Comparison of ENCODE assay signal across 9 cellular contexts in the genomic region with DNA sequence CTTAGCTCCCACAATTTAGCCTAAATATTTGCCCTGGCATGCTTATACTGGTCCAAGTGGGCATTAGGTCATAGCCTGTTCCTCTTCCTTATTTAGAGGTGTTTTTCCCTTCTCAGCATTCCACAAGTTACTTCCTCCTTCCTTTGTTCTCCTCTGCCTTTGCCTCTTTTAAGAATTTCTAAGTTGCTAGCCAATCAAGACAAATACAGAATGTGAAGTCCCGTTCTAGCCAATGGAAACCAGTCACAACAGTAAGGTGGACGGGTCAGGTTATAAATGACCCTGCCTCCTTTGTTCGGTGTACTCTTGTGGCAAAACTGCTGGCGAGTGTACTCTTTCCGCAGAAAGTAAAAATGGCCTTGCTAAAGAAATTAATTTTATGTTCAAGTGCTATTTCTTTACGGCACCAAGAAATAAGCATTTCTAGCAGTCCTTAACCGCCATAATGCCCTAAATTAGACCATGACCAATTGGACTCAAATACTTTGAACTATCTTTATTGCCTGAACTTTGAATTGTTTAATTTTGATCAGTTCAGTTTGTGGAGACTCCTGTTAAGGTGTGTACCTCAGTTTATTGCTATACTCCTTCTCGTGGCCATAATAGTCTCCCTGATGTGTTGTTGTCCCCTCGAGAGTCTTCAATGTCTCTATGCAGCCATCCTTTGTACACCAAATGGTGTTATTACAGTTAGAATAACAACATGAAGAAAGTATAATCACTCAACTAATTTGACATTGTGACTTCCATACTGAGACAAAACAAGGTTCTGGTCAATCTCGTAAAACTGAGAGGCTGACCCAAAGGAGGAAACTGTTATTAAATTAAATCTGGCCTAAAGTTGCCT. TPM values are rescaled to one million over a fixed set of nuclear protein-coding genes. Genes with fewer than 3 reads are reported as not detected.
DNase-seq lines count a peak whose midpoint lies in the region; ATAC-seq, FAIRE-seq and TF ChIP-seq lines count a peak whose summit lies in the region.
"Had no signal": no experiment of that assay in that cellular context is flagged by ENCODE, and none has a peak within 500 bp of the region (broad histone marks: within the 10 kb centered on the region; RNA-seq: fewer than 3 reads in every experiment).

No MANE protein-coding gene starts in this region.

- CTCF ChIA-PET in activated naive CD4-positive, alpha-beta T cell treated with anti-CD3 and anti-CD28 coated beads, Interleukin-2, amount 10 ng/mL, durations not matched to agents 7 days and 5 days (lab: Charles Lee) = no interaction called here
- CTCF ChIA-PET in HepG2 (lab: Yijun Ruan, JAX; ENCODE audit: low intra/inter-chr PET ratio, low total read pairs) = no interaction called here

- no peak overlapping the region for H2BK5ac ChIP-seq in mesenchymal stem cell (ENCODE audit: low read depth, low read length, poor library complexity, severe bottlenecking)

- H3K27me3 ChIP-seq in HepG2 (ENCODE audit: control insufficient read depth in 1 of 2, insufficient read depth in 2 of 2, low read length in 2 of 2) (no peaks in the 10 kb centered on the region), tibial nerve (no peaks in the 10 kb centered on the region), mesenchymal stem cell (ENCODE audit: control insufficient read depth in 1 of 2, insufficient read depth in 1 of 2, low read length in 2 of 2) (no peaks in the 10 kb centered on the region)

- POLR2A ChIA-PET in HepG2 (lab: Yijun Ruan, JAX) = no interaction called here

- no peak overlapping the region for H3K18ac ChIP-seq in mesenchymal stem cell (ENCODE audit: low read depth in 1 of 2, low read length in 2 of 2)

- no peak overlapping the region for H3K14ac ChIP-seq in mesenchymal stem cell (ENCODE audit: low read length in 2 of 2)

- peak overlapping the region; percentile 19 for H3K27ac Mint-ChIP-seq in activated naive CD4-positive, alpha-beta T cell treated with anti-CD3 and anti-CD28 coated beads, Interleukin-2, amount 10 ng/mL, durations not matched to agents 7 days and 5 days
- no peak overlapping the region for H3K27ac Mint-ChIP-seq in activated naive CD8-positive, alpha-beta T cell treated with anti-CD3 and anti-CD28 coated beads for 36 hours

- TF ChIP-seq POLR2A in HepG2 (IDR thresholded peaks at IDR 0.05; ENCODE audit: insufficient read depth in 1 of 2, low read depth in 2 of 2, low read length in 2 of 2) (no peak), tibial nerve (IDR thresholded peaks at IDR 0.05) (no peak)

- no peak overlapping the region for H4K8ac ChIP-seq in mesenchymal stem cell (ENCODE audit: low read length)

- H3K79me2 ChIP-seq in HepG2 (ENCODE audit: insufficient read depth, low read length) = peaks cover 30% of the 10 kb centered on the region

- no peak for TF ChIP-seq RAD21 in HepG2 (CRISPR knock-in tag; IDR thresholded peaks at IDR 0.05)

- H3K23ac ChIP-seq in mesenchymal stem cell (ENCODE audit: low read length in 2 of 2) = no peak overlapping the region

- H3K4me2 ChIP-seq in HepG2 (ENCODE audit: low read depth, low read length) = peak overlapping the region; percentile 94
- H3K4me2 ChIP-seq in mesenchymal stem cell (ENCODE audit: low read length, poor library complexity, severe bottlenecking) = no peak overlapping the region

- no peak for DNase-seq in activated naive CD4-positive, alpha-beta T cell treated with anti-CD3 and anti-CD28 coated beads, Interleukin-2, amount 10 ng/mL, durations not matched to agents 7 days and 5 days
- DNase-seq in activated naive CD4-positive, alpha-beta T cell treated with anti-CD3 and anti-CD28 coated beads, Interleukin-2, amount 50 U/mL, for 16 hours = no peak
- no peak for DNase-seq in activated naive CD8-positive, alpha-beta T cell treated with anti-CD3 and anti-CD28 coated beads for 36 hours
- no peak for DNase-seq in HepG2 (ENCODE audit: low spot score)
- DNase-seq in tibial nerve (ENCODE audit: low spot score in 2 of 2) = no peak
- no peak for DNase-seq in AML-193 (lab: John Stamatoyannopoulos, UW)
- no peak for DNase-seq in C1 segment of cervical spinal cord (lab: John Stamatoyannopoulos, UW)
- DNase-seq in mesenchymal stem cell = no peak
- DNase-seq: effector memory CD8-positive, alpha-beta T cell had no signal

- H2AFZ ChIP-seq in HepG2 (ENCODE audit: low read length) = peak overlapping the region; percentile 71
- H2AFZ ChIP-seq in mesenchymal stem cell (ENCODE audit: low read depth, low read length) = no peak overlapping the region

- BruUV-seq in HepG2 (replicated peaks; lab: Mats Ljungman, UMichigan) = no TSS peak

- peaks cover 38% of the 10 kb centered on the region for H3K4me1 ChIP-seq in HepG2 (ENCODE audit: insufficient read depth, low read length)
- H3K4me1 ChIP-seq in tibial nerve = peaks cover 0 to 48% (median 32%) of the 10 kb centered on the region in 4 donors
- peaks cover 2% of the 10 kb centered on the region for H3K4me1 ChIP-seq in mesenchymal stem cell (ENCODE audit: control insufficient read depth, insufficient read depth, low read depth, low read length)

- peak overlapping the region; percentile 84 for H3K27ac ChIP-seq in HepG2 (ENCODE audit: extremely low read length, insufficient read depth, low read length)
- peak overlapping the region in 3 of 4 donors; percentile 90 to 98 (median 96) for H3K27ac ChIP-seq in tibial nerve
- H3K27ac ChIP-seq in mesenchymal stem cell (ENCODE audit: low read length, poor library complexity, severe bottlenecking) = no peak overlapping the region

- H4K20me1 ChIP-seq in HepG2 (ENCODE audit: insufficient read depth, low read length) = no peaks in the 10 kb centered on the region; the same call in 1 of the 2 replicates

- TF ChIP-seq EP300 in HepG2 (IDR thresholded peaks at IDR 0.05; ENCODE audit: low read depth in 2 of 2, low read length in 2 of 2) (no peak), HepG2 (CRISPR knock-in tag; IDR thresholded peaks at IDR 0.05; ENCODE audit: borderline replicate concordance) (no peak), tibial nerve (IDR thresholded peaks at IDR 0.05) (no peak)

- no peak overlapping the region for H2BK15ac ChIP-seq in mesenchymal stem cell (ENCODE audit: low read depth, poor library complexity, severe bottlenecking)

- no peak for FAIRE-seq in HepG2 (lab: Jason Lieb, UNC)

- no peak for ATAC-seq in HepG2
- ATAC-seq: effector memory CD8-positive, alpha-beta T cell had no signal

- in situ Hi-C loops in HepG2 (cut with HindIII; ENCODE audit: extremely low pct_ligation_motif_present, low pct_unique_long_range_greater_than_20kb) = no loop called here

- H3K9me3 ChIP-seq in HepG2 (ENCODE audit: low read length) = no peaks in the 10 kb centered on the region
- H3K9me3 ChIP-seq in tibial nerve = no peaks in the 10 kb centered on the region
- H3K9me3 ChIP-seq in mesenchymal stem cell (ENCODE audit: control insufficient read depth, low read length) = no peaks in the 10 kb centered on the region

- no peaks in the 10 kb centered on the region for H3K9me3 Mint-ChIP-seq in activated naive CD4-positive, alpha-beta T cell treated with anti-CD3 and anti-CD28 coated beads, Interleukin-2, amount 10 ng/mL, durations not matched to agents 7 days and 5 days
- no peaks in the 10 kb centered on the region for H3K9me3 Mint-ChIP-seq in activated naive CD8-positive, alpha-beta T cell treated with anti-CD3 and anti-CD28 coated beads for 36 hours
- H3K9me3 Mint-ChIP-seq: effector memory CD8-positive, alpha-beta T cell had no signal

- no peak overlapping the region for H3K4ac ChIP-seq in mesenchymal stem cell (ENCODE audit: low read depth in 1 of 2, low read length in 2 of 2)

- H3K27me3 Mint-ChIP-seq in activated naive CD4-positive, alpha-beta T cell treated with anti-CD3 and anti-CD28 coated beads, Interleukin-2, amount 10 ng/mL, durations not matched to agents 7 days and 5 days = no peaks in the 10 kb centered on the region
- no peaks in the 10 kb centered on the region for H3K27me3 Mint-ChIP-seq in activated naive CD8-positive, alpha-beta T cell treated with anti-CD3 and anti-CD28 coated beads for 36 hours
- H3K27me3 Mint-ChIP-seq: effector memory CD8-positive, alpha-beta T cell had no signal

- H3K4me3 Mint-ChIP-seq in activated naive CD4-positive, alpha-beta T cell treated with anti-CD3 and anti-CD28 coated beads, Interleukin-2, amount 10 ng/mL, durations not matched to agents 7 days and 5 days = no peak overlapping the region
- H3K4me3 Mint-ChIP-seq in activated naive CD8-positive, alpha-beta T cell treated with anti-CD3 and anti-CD28 coated beads for 36 hours = peak overlapping the region; percentile 50

- H3K4me3 ChIP-seq in HepG2 (replicated peaks in 1 of 3; ENCODE audit: insufficient read depth in 1 of 3, low read depth in 2 of 3, low read length in 3 of 3) = peak overlapping the region in 2 of 3 experiments; percentile 83 to 89; a peak in 3 of 6 replicates
- H3K4me3 ChIP-seq in tibial nerve = peak overlapping the region in 1 of 4 donors; percentile 70
- H3K4me3 ChIP-seq in mesenchymal stem cell (ENCODE audit: insufficient read depth in 1 of 2, low read depth in 1 of 2, low read length in 2 of 2) = no peak overlapping the region

- 0 out of 2 replicates have a peak overlapping the region, but pooled peaks have one; percentile 73 for H3K9ac ChIP-seq in HepG2 (ENCODE audit: insufficient read depth, low read depth, low read length)
- H3K9ac ChIP-seq in mesenchymal stem cell (ENCODE audit: low read length) = no peak overlapping the region

- H4K91ac ChIP-seq in mesenchymal stem cell (ENCODE audit: low read length) = no peak overlapping the region

- H3K36me3 ChIP-seq in HepG2 (replicated peaks in 1 of 2; ENCODE audit: control insufficient read depth in 1 of 2, insufficient read depth in 2 of 2, low read length in 2 of 2) (no peaks in the 10 kb centered on the region), tibial nerve (no peaks in the 10 kb centered on the region), mesenchymal stem cell (ENCODE audit: control insufficient read depth in 1 of 2, insufficient read depth in 2 of 2, low read depth in 1 of 2, low read length in 2 of 2) (no peaks in the 10 kb centered on the region)

- H3K4me1 Mint-ChIP-seq in activated naive CD4-positive, alpha-beta T cell treated with anti-CD3 and anti-CD28 coated beads, Interleukin-2, amount 10 ng/mL, durations not matched to agents 7 days and 5 days = peaks cover 35% of the 10 kb centered on the region
- H3K4me1 Mint-ChIP-seq in activated naive CD8-positive, alpha-beta T cell treated with anti-CD3 and anti-CD28 coated beads for 36 hours = peaks cover 38% of the 10 kb centered on the region

- H2BK12ac ChIP-seq in mesenchymal stem cell (ENCODE audit: low read length in 2 of 2) = no peak overlapping the region

- intact Hi-C loops in HepG2 (cut with micrococcal nuclease; ENCODE audit: unreplicated experiment) = loop anchor here (2.0 to 10.0 kb wide), 2 partner anchors 57 to 163 kb away; partner anchors contain the start of genes CYP2U1 and SGMS2

- peaks cover 7% of the 10 kb centered on the region for H3K79me1 ChIP-seq in mesenchymal stem cell (replicated peaks; ENCODE audit: low read length, poor library complexity, severe bottlenecking)

- WGBS in HepG2 (ENCODE audit: low lambda C conversion rate) = 82% methylated on average over 10 of the region's 10 CpGs
- WGBS in tibial nerve, 2 donors = 88 to 90% methylated on average over 10 of the region's 10 CpGs
- WGBS in mesenchymal stem cell = 93% methylated on average over 9 of the region's 10 CpGs

- H3K36me3 Mint-ChIP-seq in activated naive CD4-positive, alpha-beta T cell treated with anti-CD3 and anti-CD28 coated beads, Interleukin-2, amount 10 ng/mL, durations not matched to agents 7 days and 5 days = peaks cover 12% of the 10 kb centered on the region
- peaks cover 16% of the 10 kb centered on the region for H3K36me3 Mint-ChIP-seq in activated naive CD8-positive, alpha-beta T cell treated with anti-CD3 and anti-CD28 coated beads for 36 hours

- H2AK5ac ChIP-seq in mesenchymal stem cell (ENCODE audit: low read length, severe bottlenecking) = no peak overlapping the region

- H2BK120ac ChIP-seq in mesenchymal stem cell (ENCODE audit: low read depth, low read length) = no peak overlapping the region

- TF ChIP-seq CTCF in HepG2 (CRISPR knock-in tag; IDR thresholded peaks at IDR 0.05) (no peak), tibial nerve (IDR thresholded peaks at IDR 0.05) (no peak)

RNA-seq across cellular contexts. Expression of gene HADH, which starts 1.6 kb away (rescaled TPM):
- 10 to 100 TPM; 49.6 to 51.2 TPM for total RNA-seq in activated naive CD8-positive, alpha-beta T cell treated with anti-CD3 and anti-CD28 coated beads for 36 hours
- 33.9 and 60.6 TPM in 2 replicates for total RNA-seq in HepG2 (2016; rRNA removed; fragmentation: Illumina TruSeq; extraction: Trizol)
- total RNA-seq in HepG2 (2016; cell fraction: cytosol; rRNA removed; fragmentation: Illumina TruSeq; extraction: Trizol; ENCODE audit: low read depth) = 13.5 and 15.3 TPM in 2 replicates
- 33.1 and 59.0 TPM in 2 replicates for total RNA-seq in HepG2 (2016; cell fraction: insoluble cytoplasmic fraction; rRNA removed; fragmentation: Illumina TruSeq; extraction: Trizol)
- total RNA-seq in HepG2 (2016; cell fraction: membrane; rRNA removed; fragmentation: Illumina TruSeq; extraction: Trizol) = 28.0 and 31.0 TPM in 2 replicates
- 34.3 and 39.3 TPM in 2 replicates for total RNA-seq in HepG2 (2016; cell fraction: nucleus; rRNA removed; fragmentation: Illumina TruSeq; extraction: Trizol)
- polyA plus RNA-seq in HepG2 (2011; rRNA removed) = 22.8 and 29.6 TPM in 2 replicates
- polyA plus RNA-seq in HepG2 (2011; cell fraction: cytosol; rRNA removed) = 26.0 and 26.1 TPM in 2 replicates
- 19.1 and 19.8 TPM in 2 replicates for polyA plus RNA-seq in HepG2 (2011; cell fraction: nucleus; rRNA removed)
- 25.8 and 41.0 TPM in 2 replicates for polyA plus RNA-seq in HepG2 (2012)
- polyA plus RNA-seq in HepG2 (2016; cell fraction: cytosol; fragmentation: Illumina TruSeq; extraction: Trizol; ENCODE audit: low read depth) = 27.4 and 28.1 TPM in 2 replicates
- polyA plus RNA-seq in HepG2 (2016; cell fraction: insoluble cytoplasmic fraction; fragmentation: Illumina TruSeq; extraction: Trizol; ENCODE audit: low read depth) = 117 and 118 TPM in 2 replicates
- 41.4 and 43.3 TPM in 2 replicates for polyA plus RNA-seq in HepG2 (2016; cell fraction: membrane; fragmentation: Illumina TruSeq; extraction: Trizol; ENCODE audit: low read depth)
- polyA plus RNA-seq in HepG2 (2016; cell fraction: nucleus; fragmentation: Illumina TruSeq; extraction: Trizol; ENCODE audit: insufficient read depth, low read depth) = 77.4 and 77.9 TPM in 2 replicates
- polyA minus RNA-seq in HepG2 (2011; rRNA and poly(A)+ RNA removed; ENCODE audit: low replicate concordance) = 28.2 and 43.6 TPM in 2 replicates
- 21.1 and 29.5 TPM in 2 replicates for polyA minus RNA-seq in HepG2 (2011; cell fraction: cytosol; rRNA and poly(A)+ RNA removed)
- polyA minus RNA-seq in HepG2 (2011; cell fraction: nucleus; rRNA and poly(A)+ RNA removed) = 17.5 and 18.6 TPM in 2 replicates
- total RNA-seq in tibial nerve = 100 to 1,000 TPM in 1 of 4 donors, 10 to 100 TPM in 3; 42.2 to 107 (median 55.9) TPM
- 14.1 TPM for polyA plus RNA-seq in mesenchymal stem cell (2013, experiment 1 of 2)
- polyA plus RNA-seq in mesenchymal stem cell (2013, experiment 2 of 2) = 14.6 TPM

RNA-seq across cellular contexts. Expression of gene CYP2U1, which starts 56.8 kb away (rescaled TPM):
- 1 to 10 TPM; 2.7 to 3.2 TPM for total RNA-seq in activated naive CD8-positive, alpha-beta T cell treated with anti-CD3 and anti-CD28 coated beads for 36 hours
- 1.9 and 3.4 TPM in 2 replicates for total RNA-seq in HepG2 (2016; rRNA removed; fragmentation: Illumina TruSeq; extraction: Trizol)
- 0.71 and 0.88 TPM in 2 replicates for total RNA-seq in HepG2 (2016; cell fraction: cytosol; rRNA removed; fragmentation: Illumina TruSeq; extraction: Trizol; ENCODE audit: low read depth)
- 2.0 and 3.6 TPM in 2 replicates for total RNA-seq in HepG2 (2016; cell fraction: insoluble cytoplasmic fraction; rRNA removed; fragmentation: Illumina TruSeq; extraction: Trizol)
- total RNA-seq in HepG2 (2016; cell fraction: membrane; rRNA removed; fragmentation: Illumina TruSeq; extraction: Trizol) = 1.5 TPM in 2 replicates
- 4.4 and 5.1 TPM in 2 replicates for total RNA-seq in HepG2 (2016; cell fraction: nucleus; rRNA removed; fragmentation: Illumina TruSeq; extraction: Trizol)
- polyA plus RNA-seq in HepG2 (2011; rRNA removed) = 1.3 and 1.4 TPM in 2 replicates
- polyA plus RNA-seq in HepG2 (2011; cell fraction: cytosol; rRNA removed) = 0.90 and 1.1 TPM in 2 replicates
- 0.74 and 0.88 TPM in 2 replicates for polyA plus RNA-seq in HepG2 (2011; cell fraction: nucleus; rRNA removed)
- 1.3 TPM in 2 replicates for polyA plus RNA-seq in HepG2 (2012)
- 0.42 and 0.43 TPM in 2 replicates for polyA plus RNA-seq in HepG2 (2016; cell fraction: cytosol; fragmentation: Illumina TruSeq; extraction: Trizol; ENCODE audit: low read depth)
- 1.8 TPM in 2 replicates for polyA plus RNA-seq in HepG2 (2016; cell fraction: insoluble cytoplasmic fraction; fragmentation: Illumina TruSeq; extraction: Trizol; ENCODE audit: low read depth)
- 0.87 and 0.95 TPM in 2 replicates for polyA plus RNA-seq in HepG2 (2016; cell fraction: membrane; fragmentation: Illumina TruSeq; extraction: Trizol; ENCODE audit: low read depth)
- polyA plus RNA-seq in HepG2 (2016; cell fraction: nucleus; fragmentation: Illumina TruSeq; extraction: Trizol; ENCODE audit: insufficient read depth, low read depth) = 4.0 and 4.4 TPM in 2 replicates
- polyA minus RNA-seq in HepG2 (2011; rRNA and poly(A)+ RNA removed; ENCODE audit: low replicate concordance) = 0.44 and 2.4 TPM in 2 replicates
- 1.8 and 2.6 TPM in 2 replicates for polyA minus RNA-seq in HepG2 (2011; cell fraction: cytosol; rRNA and poly(A)+ RNA removed)
- polyA minus RNA-seq in HepG2 (2011; cell fraction: nucleus; rRNA and poly(A)+ RNA removed) = 3.3 and 5.0 TPM in 2 replicates
- 10 to 100 TPM; 24.0 to 50.3 (median 32.9) TPM for total RNA-seq in tibial nerve
- 4.3 TPM for polyA plus RNA-seq in mesenchymal stem cell (2013, experiment 1 of 2)
- polyA plus RNA-seq in mesenchymal stem cell (2013, experiment 2 of 2) = 4.6 TPM

Comparison
In these comparisons a context has a peak if more than half of its experiments do, and no peak if none do; other contexts are left out.
1. H3K4me3 ChIP-seq: peak in HepG2 (2 of 3); none in mesenchymal stem cell (0 of 2).